19 cellular contexts compared by ENCODE assay signal in the genomic region with DNA sequence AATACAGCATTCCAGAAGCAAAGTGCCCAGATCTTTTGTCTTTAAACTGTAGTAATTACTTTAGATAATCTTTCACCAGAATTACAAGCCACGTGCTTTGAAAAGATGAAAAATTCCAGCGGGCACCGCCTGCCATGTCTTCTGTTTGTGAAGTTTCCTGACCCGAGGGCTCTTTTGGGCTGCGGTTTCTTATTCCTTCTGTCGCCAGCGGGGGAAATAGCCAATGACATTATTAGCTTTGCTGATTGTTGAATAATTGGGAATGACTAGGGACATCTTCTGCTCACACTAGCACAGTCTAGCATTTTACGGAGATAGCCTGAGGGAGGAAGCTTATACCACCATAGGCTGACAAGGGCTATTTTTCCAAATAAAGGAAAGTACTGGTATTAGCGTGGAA.
DNase-seq lines count a peak whose midpoint lies in the region; ATAC-seq lines count a peak whose summit lies in the region.
"Had no signal": no experiment of that assay in that cellular context is flagged by ENCODE, and none has a peak within 500 bp of the region (broad histone marks: within the 10 kb centered on the region; RNA-seq: fewer than 3 reads in every experiment).

No MANE protein-coding gene starts in this region.

- H3K36me3 Mint-ChIP-seq in stimulated activated memory B cell treated with anti-CD40 and anti-IgM and Interleukin-4, amounts not matched to agents 10 μg/mL and 1 μg/mL and 100 μg/mL, for 72 hours, result no peaks in the 10 kb centered on the region
- H3K36me3 Mint-ChIP-seq: CD4-positive, CD25-positive, alpha-beta regulatory T cell; CD8-positive, alpha-beta memory T cell; IgD-negative memory B cell had no signal

- H3K4me3 Mint-ChIP-seq in stimulated activated memory B cell treated with anti-CD40 and anti-IgM and Interleukin-4, amounts not matched to agents 10 μg/mL and 1 μg/mL and 100 μg/mL, for 72 hours, result no peak overlapping the region
- H3K4me3 Mint-ChIP-seq: CD4-positive, CD25-positive, alpha-beta regulatory T cell; CD8-positive, alpha-beta memory T cell; H9; IgD-negative memory B cell had no signal

- H3K27ac ChIP-seq in SK-N-MC, result peak overlapping the region; percentile 72

- 0 out of 2 replicates have a peak, but pooled peaks cover 4% of the 10 kb centered on the region for H3K9me3 ChIP-seq in SK-N-MC (ENCODE audit: low read depth, low read length)
- H3K9me3 ChIP-seq: BE2C had no signal

- H3K27ac Mint-ChIP-seq in stimulated activated memory B cell treated with anti-CD40 and anti-IgM and Interleukin-4, amounts not matched to agents 10 μg/mL and 1 μg/mL and 100 μg/mL, for 72 hours, result no peak overlapping the region
- H3K27ac Mint-ChIP-seq: CD4-positive, CD25-positive, alpha-beta regulatory T cell; CD8-positive, alpha-beta memory T cell; H9; IgD-negative memory B cell had no signal

- H3K36me3 ChIP-seq in H7 (replicated peaks; ENCODE audit: control insufficient read depth, insufficient read depth, low read length), result no peaks in the 10 kb centered on the region
- H3K36me3 ChIP-seq in SK-N-MC (ENCODE audit: insufficient read depth, low read length), result no peaks in the 10 kb centered on the region
- H3K36me3 ChIP-seq: BE2C had no signal

- DNase-seq in H7 (peak; percentile 5), SK-N-MC (ENCODE audit: low read depth, low spot score) (peak; percentile 81), fibroblast of gingiva (ENCODE audit: low read depth) (peak; percentile 29), renal cortical epithelial cell (ENCODE audit: low read depth) (peak; percentile 3), pons (ENCODE audit: low spot score) (no peak)
- no peak for DNase-seq in activated CD4-positive, alpha-beta T cell treated with anti-CD3 and anti-CD28 coated beads for 4 hours
- DNase-seq: BE2C; C1 segment of cervical spinal cord; CD4-positive, CD25-positive, alpha-beta regulatory T cell; CD8-positive, alpha-beta memory T cell; COR-L47; DMS79 treated with DMSO at 0.1 percent for 48 hours; EL; GOT3; H9 had no signal

- H3K4me3 ChIP-seq in H7 (ENCODE audit: insufficient read depth, low read depth, low read length) (no peak overlapping the region), SK-N-MC (peak overlapping the region; percentile 68)
- H3K4me3 ChIP-seq: GM12878 had no signal

- no peaks in the 10 kb centered on the region for H3K27me3 Mint-ChIP-seq in stimulated activated memory B cell treated with anti-CD40 and anti-IgM and Interleukin-4, amounts not matched to agents 10 μg/mL and 1 μg/mL and 100 μg/mL, for 72 hours
- H3K27me3 Mint-ChIP-seq: CD4-positive, CD25-positive, alpha-beta regulatory T cell; CD8-positive, alpha-beta memory T cell; IgD-negative memory B cell had no signal

- H3K9me3 Mint-ChIP-seq in stimulated activated memory B cell treated with anti-CD40 and anti-IgM and Interleukin-4, amounts not matched to agents 10 μg/mL and 1 μg/mL and 100 μg/mL, for 72 hours, result peaks cover 14% of the 10 kb centered on the region

- no peaks in the 10 kb centered on the region for H3K4me1 Mint-ChIP-seq in stimulated activated memory B cell treated with anti-CD40 and anti-IgM and Interleukin-4, amounts not matched to agents 10 μg/mL and 1 μg/mL and 100 μg/mL, for 72 hours
- H3K4me1 Mint-ChIP-seq: CD4-positive, CD25-positive, alpha-beta regulatory T cell; CD8-positive, alpha-beta memory T cell; H9; IgD-negative memory B cell had no signal

- no peak for ATAC-seq in stimulated activated memory B cell treated with anti-CD40 and anti-IgM and Interleukin-4, amounts not matched to agents 10 μg/mL and 1 μg/mL and 100 μg/mL, for 72 hours
- ATAC-seq: GM12878, HepG2 had no signal

- no peaks in the 10 kb centered on the region for H3K27me3 ChIP-seq in H7 (ENCODE audit: control insufficient read depth, insufficient read depth, low read length)
- H3K27me3 ChIP-seq: BE2C had no signal

- peak overlapping the region; percentile 4 for H3K9ac ChIP-seq in SK-N-MC (ENCODE audit: insufficient read length)

Comparison
In these comparisons a context has a peak if more than half of its experiments do, and no peak if none do; other contexts are left out.
1. DNase-seq: peak in H7 (single experiment), SK-N-MC (single experiment), fibroblast of gingiva (single experiment) and renal cortical epithelial cell (single experiment); none in activated CD4-positive, alpha-beta T cell treated with anti-CD3 and anti-CD28 coated beads for 4 hours (0 of 2) and pons (single experiment).